Comparison of ENCODE assay signal across 8 cellular contexts in genomic region chr17:81510798-81511549, GRCh38. TPM values are rescaled to one million over a fixed set of nuclear protein-coding genes. Genes with fewer than 3 reads are reported as not detected.
A peak's percentile ranks its signal among the peaks of the same experiment; 100 is the strongest.
DNase-seq lines count a peak whose midpoint lies in the region; ATAC-seq and TF ChIP-seq lines count a peak whose summit lies in the region.

No MANE protein-coding gene starts in this region.

- no peak; the same call in 1 of the 2 replicates for TF ChIP-seq CTCF in SK-N-SH (IDR thresholded peaks at IDR 0.05)
- no peak for TF ChIP-seq CTCF in fibroblast of the aortic adventitia (IDR thresholded peaks at IDR 0.05; ENCODE audit: insufficient read depth, low read length)
- no peak for TF ChIP-seq CTCF in parathyroid adenoma (IDR thresholded peaks at IDR 0.05)

- DNase-seq in SK-N-SH (no peak), fibroblast of the aortic adventitia (ENCODE audit: low read depth) (peak; percentile 49), NCI-H1930 (lab: John Stamatoyannopoulos, UW) (no peak), LoVo (ENCODE audit: low spot score) (no peak), GF-D8 (lab: John Stamatoyannopoulos, UW) (no peak)
- DNase-seq in activated CD8-positive, alpha-beta memory T cell treated with anti-CD3 and anti-CD28 coated beads, Interleukin-2, amount 10 ng/mL, durations not matched to agents 7 days and 5 days: peak; percentile 70

- H3K4me2 ChIP-seq in SK-N-SH (peak overlapping the region; percentile 93), parathyroid adenoma (ENCODE audit: low read length) (peak overlapping the region; percentile 93)

- no peaks in the 10 kb centered on the region for H3K27me3 Mint-ChIP-seq in activated CD8-positive, alpha-beta memory T cell treated with anti-CD3 and anti-CD28 coated beads, Interleukin-2, amount 10 ng/mL, durations not matched to agents 7 days and 5 days

- under 1% methylated on average over 33 of the region's 46 CpGs for WGBS in SK-N-SH (ENCODE audit: low lambda C conversion rate)

- H3K79me2 ChIP-seq in SK-N-SH (ENCODE audit: insufficient read depth): peaks cover 72% of the 10 kb centered on the region
- peaks cover 11% of the 10 kb centered on the region for H3K79me2 ChIP-seq in parathyroid adenoma

- H3K9me2 ChIP-seq in SK-N-SH: no peaks in the 10 kb centered on the region

- peaks cover 86% of the 10 kb centered on the region for H3F3A ChIP-seq in SK-N-SH (replicated peaks; ENCODE audit: insufficient read depth)

- POLR2A ChIA-PET in SK-N-SH (lab: Yijun Ruan, JAX): interaction anchor here (0.6 to 2.2 kb wide), 5 partner anchors 16 to 164 kb away, joined by 3 to 12 read pairs (median 4); partner anchors contain the start of gene FAAP100

- H3K9me3 ChIP-seq in SK-N-SH (no peaks in the 10 kb centered on the region), parathyroid adenoma (ENCODE audit: control insufficient read depth, low read length) (no peaks in the 10 kb centered on the region)

- peaks cover 2 to 45% of the 10 kb centered on the region in 2 experiments; a peak in 2 of 4 replicates for H3K4me1 ChIP-seq in SK-N-SH (ENCODE audit: control insufficient read depth in 1 of 2, insufficient read depth in 2 of 2, low read depth in 1 of 2, low read length in 1 of 2)
- peaks cover 9% of the 10 kb centered on the region for H3K4me1 ChIP-seq in parathyroid adenoma

- peaks cover 64% of the 10 kb centered on the region for H4K20me1 ChIP-seq in SK-N-SH (ENCODE audit: insufficient read depth)

- peak overlapping the region; percentile 70 to 91 for H3K4me3 ChIP-seq in SK-N-SH (ENCODE audit: low read depth in 2 of 2, low read length in 1 of 2)
- peak overlapping the region; percentile 93 for H3K4me3 ChIP-seq in fibroblast of the aortic adventitia (ENCODE audit: low read depth, low read length)
- H3K4me3 ChIP-seq in parathyroid adenoma (ENCODE audit: low read depth, low read length): peak overlapping the region; percentile 93

- peak overlapping the region; percentile 99 for H3K4me3 Mint-ChIP-seq in activated CD8-positive, alpha-beta memory T cell treated with anti-CD3 and anti-CD28 coated beads, Interleukin-2, amount 10 ng/mL, durations not matched to agents 7 days and 5 days

- H3K9ac ChIP-seq in SK-N-SH (peak overlapping the region; percentile 81), parathyroid adenoma (no peak overlapping the region)

- no peak for TF ChIP-seq RAD21 in SK-N-SH (IDR thresholded peaks at IDR 0.05; ENCODE audit: low read length)

- peak overlapping the region; percentile 89 for H3K27ac Mint-ChIP-seq in activated CD8-positive, alpha-beta memory T cell treated with anti-CD3 and anti-CD28 coated beads, Interleukin-2, amount 10 ng/mL, durations not matched to agents 7 days and 5 days

- H3K27me3 ChIP-seq in SK-N-SH (ENCODE audit: insufficient read depth): no peaks in the 10 kb centered on the region
- no peaks in the 10 kb centered on the region for H3K27me3 ChIP-seq in parathyroid adenoma (ENCODE audit: control insufficient read depth, insufficient read depth, low read length)

- H3K27ac ChIP-seq in SK-N-SH (ENCODE audit: low read depth in 2 of 2, low read length in 1 of 2): peak overlapping the region; percentile 67 to 88; a peak in 3 of 4 replicates
- peak overlapping the region; percentile 90 for H3K27ac ChIP-seq in parathyroid adenoma

- ATAC-seq in SK-N-SH treated with all-trans-retinoic acid at 6 μM for 48 hours: no peak
- no peak for ATAC-seq in activated CD8-positive, alpha-beta memory T cell treated with anti-CD3 and anti-CD28 coated beads, Interleukin-2, amount 10 ng/mL, durations not matched to agents 7 days and 5 days

- H3K9me3 Mint-ChIP-seq in activated CD8-positive, alpha-beta memory T cell treated with anti-CD3 and anti-CD28 coated beads, Interleukin-2, amount 10 ng/mL, durations not matched to agents 7 days and 5 days (ENCODE audit: low read depth): no peaks in the 10 kb centered on the region

- H3K36me3 ChIP-seq in SK-N-SH (replicated peaks in 1 of 2; ENCODE audit: control insufficient read depth in 1 of 2, insufficient read depth in 2 of 2, low read length in 1 of 2): peaks cover 32 to 42% of the 10 kb centered on the region in 2 experiments
- no peaks in the 10 kb centered on the region for H3K36me3 ChIP-seq in parathyroid adenoma (ENCODE audit: control insufficient read depth, insufficient read depth, low read length)

- peaks cover 25% of the 10 kb centered on the region for H3K4me1 Mint-ChIP-seq in activated CD8-positive, alpha-beta memory T cell treated with anti-CD3 and anti-CD28 coated beads, Interleukin-2, amount 10 ng/mL, durations not matched to agents 7 days and 5 days

- CTCF ChIA-PET in SK-N-SH (lab: Yijun Ruan, JAX): interaction anchor here (0.6 to 4.2 kb wide), 11 partner anchors 14 to 368 kb away, joined by 3 to 20 read pairs (median 4); no protein-coding TSS in a partner anchor
- CTCF ChIA-PET in activated CD8-positive, alpha-beta memory T cell treated with anti-CD3 and anti-CD28 coated beads, Interleukin-2, amount 10 ng/mL, durations not matched to agents 7 days and 5 days (lab: Charles Lee): interaction anchor here (0.7 to 2.4 kb wide), 3 partner anchors 8 to 41 kb away, joined by 3 to 8 read pairs (median 3); partner anchors contain the start of gene FAAP100

- no peak for TF ChIP-seq EP300 in SK-N-SH (IDR thresholded peaks at IDR 0.05; ENCODE audit: borderline replicate concordance in 1 of 2, low read depth in 1 of 2, low read length in 1 of 2)

- H2AFZ ChIP-seq in SK-N-SH (ENCODE audit: low read depth) (no peak overlapping the region), parathyroid adenoma (no peak overlapping the region)

- peaks cover 44% of the 10 kb centered on the region for H3K36me3 Mint-ChIP-seq in activated CD8-positive, alpha-beta memory T cell treated with anti-CD3 and anti-CD28 coated beads, Interleukin-2, amount 10 ng/mL, durations not matched to agents 7 days and 5 days

TF ChIP-seq in SK-N-SH, 30 proteins besides CTCF, POLR2A, EP300 and RAD21 (continues in another document):
- TF ChIP-seq GATA2 (CRISPR knock-in tag; IDR thresholded peaks at IDR 0.05): no peak
- TF ChIP-seq, protein P1, sequence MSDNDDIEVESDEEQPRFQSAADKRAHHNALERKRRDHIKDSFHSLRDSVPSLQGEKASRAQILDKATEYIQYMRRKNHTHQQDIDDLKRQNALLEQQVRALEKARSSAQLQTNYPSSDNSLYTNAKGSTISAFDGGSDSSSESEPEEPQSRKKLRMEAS (IDR thresholded peaks at IDR 0.05; ENCODE audit: low read depth): peak; percentile 16; the same call in 1 of the 2 replicates
- TF ChIP-seq, protein P2, sequence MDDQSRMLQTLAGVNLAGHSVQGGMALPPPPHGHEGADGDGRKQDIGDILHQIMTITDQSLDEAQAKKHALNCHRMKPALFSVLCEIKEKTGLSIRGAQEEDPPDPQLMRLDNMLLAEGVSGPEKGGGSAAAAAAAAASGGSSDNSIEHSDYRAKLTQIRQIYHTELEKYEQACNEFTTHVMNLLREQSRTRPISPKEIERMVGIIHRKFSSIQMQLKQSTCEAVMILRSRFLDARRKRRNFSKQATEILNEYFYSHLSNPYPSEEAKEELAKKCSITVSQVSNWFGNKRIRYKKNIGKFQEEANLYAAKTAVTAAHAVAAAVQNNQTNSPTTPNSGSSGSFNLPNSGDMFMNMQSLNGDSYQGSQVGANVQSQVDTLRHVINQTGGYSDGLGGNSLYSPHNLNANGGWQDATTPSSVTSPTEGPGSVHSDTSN (IDR thresholded peaks at IDR 0.05): peak; percentile 6; the same call in 1 of the 2 replicates
- no peak for TF ChIP-seq MEF2A (IDR thresholded peaks at IDR 0.05; ENCODE audit: borderline replicate concordance, low read depth)
- TF ChIP-seq ELF1 (IDR thresholded peaks at IDR 0.05): no peak

TF ChIP-seq in SK-N-SH treated with all-trans-retinoic acid at 6 μM for 48 hours, 23 proteins besides CTCF, POLR2A, EP300 and RAD21:
- TF ChIP-seq OSR1 (CRISPR knock-in tag; IDR thresholded peaks at IDR 0.05): no peak
- TF ChIP-seq TOX (CRISPR knock-in tag; IDR thresholded peaks at IDR 0.05; ENCODE audit: borderline replicate concordance): no peak

RNA-seq across cellular contexts. Expression of gene ACTG1, which starts 1.6 kb away (rescaled TPM):
- 3,367 and 7,871 TPM in 2 replicates for polyA plus RNA-seq in SK-N-SH (2012; rRNA removed)
- polyA plus RNA-seq in SK-N-SH (2012; cell fraction: cytosol; rRNA removed): 4,016 and 6,640 TPM in 2 replicates
- 7,589 and 12,425 TPM in 2 replicates for polyA plus RNA-seq in SK-N-SH (2012; cell fraction: nucleus; rRNA removed)
- total RNA-seq in activated CD8-positive, alpha-beta memory T cell treated with anti-CD3 and anti-CD28 coated beads, Interleukin-2, amount 10 ng/mL, durations not matched to agents 7 days and 5 days: 1,000 to 10,000 TPM; 3,566 to 4,759 TPM
- total RNA-seq in fibroblast of the aortic adventitia (ENCODE audit: low replicate concordance): 3,211 and 6,650 TPM in 2 replicates

RNA-seq across cellular contexts. Expression of gene FSCN2, which starts 17.2 kb away (rescaled TPM):
- polyA plus RNA-seq in SK-N-SH (2012; rRNA removed): 2.0 and 2.1 TPM in 2 replicates
- 0.31 and 0.79 TPM in 2 replicates for polyA plus RNA-seq in SK-N-SH (2012; cell fraction: cytosol; rRNA removed)
- 10.6 and 13.6 TPM in 2 replicates for polyA plus RNA-seq in SK-N-SH (2012; cell fraction: nucleus; rRNA removed)
- under 1 TPM; 0.41 to 0.56 TPM for total RNA-seq in activated CD8-positive, alpha-beta memory T cell treated with anti-CD3 and anti-CD28 coated beads, Interleukin-2, amount 10 ng/mL, durations not matched to agents 7 days and 5 days
- total RNA-seq in fibroblast of the aortic adventitia (ENCODE audit: low replicate concordance): 1.3 and 1.8 TPM in 2 replicates

RNA-seq across cellular contexts. Expression of gene FAAP100, which starts 41.2 kb away (rescaled TPM):
- 17.1 and 18.9 TPM in 2 replicates for polyA plus RNA-seq in SK-N-SH (2012; rRNA removed)
- 6.8 and 12.0 TPM in 2 replicates for polyA plus RNA-seq in SK-N-SH (2012; cell fraction: cytosol; rRNA removed)
- 94.3 and 134 TPM in 2 replicates for polyA plus RNA-seq in SK-N-SH (2012; cell fraction: nucleus; rRNA removed)
- total RNA-seq in activated CD8-positive, alpha-beta memory T cell treated with anti-CD3 and anti-CD28 coated beads, Interleukin-2, amount 10 ng/mL, durations not matched to agents 7 days and 5 days: 10 to 100 TPM; 39.8 to 44.5 TPM
- total RNA-seq in fibroblast of the aortic adventitia (ENCODE audit: low replicate concordance): 31.7 and 32.4 TPM in 2 replicates

Comparison
In these comparisons a context has a peak if more than half of its experiments do, and no peak if none do; other contexts are left out.
1. DNase-seq: peak in activated CD8-positive, alpha-beta memory T cell treated with anti-CD3 and anti-CD28 coated beads, Interleukin-2, amount 10 ng/mL, durations not matched to agents 7 days and 5 days (single experiment) and fibroblast of the aortic adventitia (single experiment); none in SK-N-SH (single experiment), NCI-H1930 (0 of 2), LoVo (single experiment) and GF-D8 (single experiment).
2. Peak in every context shown above with its lines, with median percentiles within 50 percentile points of each other: H3K4me3 ChIP-seq.